1 cellular context compared by ENCODE assay signal in the genomic region with DNA sequence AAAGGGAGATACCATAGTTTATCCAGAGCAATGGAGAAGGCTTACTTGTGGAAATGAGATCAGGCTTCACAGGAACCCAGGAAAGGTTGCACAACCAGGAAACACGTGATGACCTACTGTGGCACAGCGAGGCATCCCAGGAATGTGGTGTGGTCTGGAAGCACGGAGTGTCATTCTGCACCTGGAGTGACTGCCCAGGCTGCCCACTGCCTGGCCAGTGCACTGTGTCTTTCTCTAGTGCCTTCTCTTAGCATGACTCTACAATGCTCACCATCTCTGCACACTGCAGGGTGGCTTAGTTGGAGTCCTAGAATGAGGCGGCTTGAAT.
A peak's percentile ranks its signal among the peaks of the same experiment; 100 is the strongest.
TF ChIP-seq lines count a peak whose summit lies in the region.

No MANE protein-coding gene starts in this region.

TF ChIP-seq in H1, 55 proteins besides CTCF, POLR2A, EP300 and RAD21 (continued from another document):
- TF ChIP-seq, protein P1, sequence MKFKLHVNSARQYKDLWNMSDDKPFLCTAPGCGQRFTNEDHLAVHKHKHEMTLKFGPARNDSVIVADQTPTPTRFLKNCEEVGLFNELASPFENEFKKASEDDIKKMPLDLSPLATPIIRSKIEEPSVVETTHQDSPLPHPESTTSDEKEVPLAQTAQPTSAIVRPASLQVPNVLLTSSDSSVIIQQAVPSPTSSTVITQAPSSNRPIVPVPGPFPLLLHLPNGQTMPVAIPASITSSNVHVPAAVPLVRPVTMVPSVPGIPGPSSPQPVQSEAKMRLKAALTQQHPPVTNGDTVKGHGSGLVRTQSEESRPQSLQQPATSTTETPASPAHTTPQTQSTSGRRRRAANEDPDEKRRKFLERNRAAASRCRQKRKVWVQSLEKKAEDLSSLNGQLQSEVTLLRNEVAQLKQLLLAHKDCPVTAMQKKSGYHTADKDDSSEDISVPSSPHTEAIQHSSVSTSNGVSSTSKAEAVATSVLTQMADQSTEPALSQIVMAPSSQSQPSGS (IDR thresholded peaks at IDR 0.05; ENCODE audit: low read length): no peak
- TF ChIP-seq SAP30 (IDR thresholded peaks at IDR 0.05; ENCODE audit: insufficient read depth, insufficient replicate concordance, low read length) (no peak), SP4 (IDR thresholded peaks at IDR 0.05; ENCODE audit: low read length) (no peak), ZNF274 (IDR thresholded peaks at IDR 0.05; ENCODE audit: borderline replicate concordance, extremely low read depth, low read length) (no peak), SP1 (IDR thresholded peaks at IDR 0.05; ENCODE audit: low read depth, low read length) (no peak), TAF1 (IDR thresholded peaks at IDR 0.05; ENCODE audit: low read depth, low read length) (no peak), CREB1 (IDR thresholded peaks at IDR 0.05) (no peak), KDM4A (IDR thresholded peaks at IDR 0.05; ENCODE audit: low read depth, low read length, severe bottlenecking) (no peak), SUZ12 (IDR thresholded peaks at IDR 0.05; ENCODE audit: low read length) (no peak), NRF1 (IDR thresholded peaks at IDR 0.05; ENCODE audit: low read depth, low read length) (no peak), GTF2F1 (IDR thresholded peaks at IDR 0.05; ENCODE audit: borderline replicate concordance, low read depth, low read length) (no peak), TAF7 (optimal IDR thresholded peaks at IDR 0.05; ENCODE audit: borderline replicate concordance, low read depth, low read length) (no peak), CTBP2 (IDR thresholded peaks at IDR 0.05; ENCODE audit: borderline replicate concordance, insufficient read depth, insufficient read length, low read length) (no peak), PHF8 (conservative IDR thresholded peaks at IDR 0.05; ENCODE audit: low read depth, low read length) (no peak), RXRA (IDR thresholded peaks at IDR 0.05; ENCODE audit: insufficient read depth, low read depth, low read length) (no peak), TEAD4 (IDR thresholded peaks at IDR 0.05; ENCODE audit: low read depth, low read length) (peak; percentile 99), SIRT6 (IDR thresholded peaks at IDR 0.05; ENCODE audit: low read length) (no peak), POU5F1 (IDR thresholded peaks at IDR 0.05; ENCODE audit: low read depth, low read length) (no peak), ASH2L (IDR thresholded peaks at IDR 0.05; ENCODE audit: low read length) (no peak), SIX5 (IDR thresholded peaks at IDR 0.05; ENCODE audit: low read depth, low read length) (no peak), RBBP5 (IDR thresholded peaks at IDR 0.05; ENCODE audit: borderline replicate concordance, low read depth, low read length) (no peak)
- TF ChIP-seq, protein P2, sequence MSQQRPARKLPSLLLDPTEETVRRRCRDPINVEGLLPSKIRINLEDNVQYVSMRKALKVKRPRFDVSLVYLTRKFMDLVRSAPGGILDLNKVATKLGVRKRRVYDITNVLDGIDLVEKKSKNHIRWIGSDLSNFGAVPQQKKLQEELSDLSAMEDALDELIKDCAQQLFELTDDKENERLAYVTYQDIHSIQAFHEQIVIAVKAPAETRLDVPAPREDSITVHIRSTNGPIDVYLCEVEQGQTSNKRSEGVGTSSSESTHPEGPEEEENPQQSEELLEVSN (IDR thresholded peaks at IDR 0.05): no peak
- TF ChIP-seq, protein P3, sequence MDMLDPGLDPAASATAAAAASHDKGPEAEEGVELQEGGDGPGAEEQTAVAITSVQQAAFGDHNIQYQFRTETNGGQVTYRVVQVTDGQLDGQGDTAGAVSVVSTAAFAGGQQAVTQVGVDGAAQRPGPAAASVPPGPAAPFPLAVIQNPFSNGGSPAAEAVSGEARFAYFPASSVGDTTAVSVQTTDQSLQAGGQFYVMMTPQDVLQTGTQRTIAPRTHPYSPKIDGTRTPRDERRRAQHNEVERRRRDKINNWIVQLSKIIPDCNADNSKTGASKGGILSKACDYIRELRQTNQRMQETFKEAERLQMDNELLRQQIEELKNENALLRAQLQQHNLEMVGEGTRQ (IDR thresholded peaks at IDR 0.05; ENCODE audit: low read length): peak; percentile 55; the same call in 1 of the 2 replicates
- TF ChIP-seq, protein P4, sequence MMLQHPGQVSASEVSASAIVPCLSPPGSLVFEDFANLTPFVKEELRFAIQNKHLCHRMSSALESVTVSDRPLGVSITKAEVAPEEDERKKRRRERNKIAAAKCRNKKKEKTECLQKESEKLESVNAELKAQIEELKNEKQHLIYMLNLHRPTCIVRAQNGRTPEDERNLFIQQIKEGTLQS (IDR thresholded peaks at IDR 0.05; ENCODE audit: insufficient read depth, low read depth, low read length): no peak
- TF ChIP-seq, protein P5, sequence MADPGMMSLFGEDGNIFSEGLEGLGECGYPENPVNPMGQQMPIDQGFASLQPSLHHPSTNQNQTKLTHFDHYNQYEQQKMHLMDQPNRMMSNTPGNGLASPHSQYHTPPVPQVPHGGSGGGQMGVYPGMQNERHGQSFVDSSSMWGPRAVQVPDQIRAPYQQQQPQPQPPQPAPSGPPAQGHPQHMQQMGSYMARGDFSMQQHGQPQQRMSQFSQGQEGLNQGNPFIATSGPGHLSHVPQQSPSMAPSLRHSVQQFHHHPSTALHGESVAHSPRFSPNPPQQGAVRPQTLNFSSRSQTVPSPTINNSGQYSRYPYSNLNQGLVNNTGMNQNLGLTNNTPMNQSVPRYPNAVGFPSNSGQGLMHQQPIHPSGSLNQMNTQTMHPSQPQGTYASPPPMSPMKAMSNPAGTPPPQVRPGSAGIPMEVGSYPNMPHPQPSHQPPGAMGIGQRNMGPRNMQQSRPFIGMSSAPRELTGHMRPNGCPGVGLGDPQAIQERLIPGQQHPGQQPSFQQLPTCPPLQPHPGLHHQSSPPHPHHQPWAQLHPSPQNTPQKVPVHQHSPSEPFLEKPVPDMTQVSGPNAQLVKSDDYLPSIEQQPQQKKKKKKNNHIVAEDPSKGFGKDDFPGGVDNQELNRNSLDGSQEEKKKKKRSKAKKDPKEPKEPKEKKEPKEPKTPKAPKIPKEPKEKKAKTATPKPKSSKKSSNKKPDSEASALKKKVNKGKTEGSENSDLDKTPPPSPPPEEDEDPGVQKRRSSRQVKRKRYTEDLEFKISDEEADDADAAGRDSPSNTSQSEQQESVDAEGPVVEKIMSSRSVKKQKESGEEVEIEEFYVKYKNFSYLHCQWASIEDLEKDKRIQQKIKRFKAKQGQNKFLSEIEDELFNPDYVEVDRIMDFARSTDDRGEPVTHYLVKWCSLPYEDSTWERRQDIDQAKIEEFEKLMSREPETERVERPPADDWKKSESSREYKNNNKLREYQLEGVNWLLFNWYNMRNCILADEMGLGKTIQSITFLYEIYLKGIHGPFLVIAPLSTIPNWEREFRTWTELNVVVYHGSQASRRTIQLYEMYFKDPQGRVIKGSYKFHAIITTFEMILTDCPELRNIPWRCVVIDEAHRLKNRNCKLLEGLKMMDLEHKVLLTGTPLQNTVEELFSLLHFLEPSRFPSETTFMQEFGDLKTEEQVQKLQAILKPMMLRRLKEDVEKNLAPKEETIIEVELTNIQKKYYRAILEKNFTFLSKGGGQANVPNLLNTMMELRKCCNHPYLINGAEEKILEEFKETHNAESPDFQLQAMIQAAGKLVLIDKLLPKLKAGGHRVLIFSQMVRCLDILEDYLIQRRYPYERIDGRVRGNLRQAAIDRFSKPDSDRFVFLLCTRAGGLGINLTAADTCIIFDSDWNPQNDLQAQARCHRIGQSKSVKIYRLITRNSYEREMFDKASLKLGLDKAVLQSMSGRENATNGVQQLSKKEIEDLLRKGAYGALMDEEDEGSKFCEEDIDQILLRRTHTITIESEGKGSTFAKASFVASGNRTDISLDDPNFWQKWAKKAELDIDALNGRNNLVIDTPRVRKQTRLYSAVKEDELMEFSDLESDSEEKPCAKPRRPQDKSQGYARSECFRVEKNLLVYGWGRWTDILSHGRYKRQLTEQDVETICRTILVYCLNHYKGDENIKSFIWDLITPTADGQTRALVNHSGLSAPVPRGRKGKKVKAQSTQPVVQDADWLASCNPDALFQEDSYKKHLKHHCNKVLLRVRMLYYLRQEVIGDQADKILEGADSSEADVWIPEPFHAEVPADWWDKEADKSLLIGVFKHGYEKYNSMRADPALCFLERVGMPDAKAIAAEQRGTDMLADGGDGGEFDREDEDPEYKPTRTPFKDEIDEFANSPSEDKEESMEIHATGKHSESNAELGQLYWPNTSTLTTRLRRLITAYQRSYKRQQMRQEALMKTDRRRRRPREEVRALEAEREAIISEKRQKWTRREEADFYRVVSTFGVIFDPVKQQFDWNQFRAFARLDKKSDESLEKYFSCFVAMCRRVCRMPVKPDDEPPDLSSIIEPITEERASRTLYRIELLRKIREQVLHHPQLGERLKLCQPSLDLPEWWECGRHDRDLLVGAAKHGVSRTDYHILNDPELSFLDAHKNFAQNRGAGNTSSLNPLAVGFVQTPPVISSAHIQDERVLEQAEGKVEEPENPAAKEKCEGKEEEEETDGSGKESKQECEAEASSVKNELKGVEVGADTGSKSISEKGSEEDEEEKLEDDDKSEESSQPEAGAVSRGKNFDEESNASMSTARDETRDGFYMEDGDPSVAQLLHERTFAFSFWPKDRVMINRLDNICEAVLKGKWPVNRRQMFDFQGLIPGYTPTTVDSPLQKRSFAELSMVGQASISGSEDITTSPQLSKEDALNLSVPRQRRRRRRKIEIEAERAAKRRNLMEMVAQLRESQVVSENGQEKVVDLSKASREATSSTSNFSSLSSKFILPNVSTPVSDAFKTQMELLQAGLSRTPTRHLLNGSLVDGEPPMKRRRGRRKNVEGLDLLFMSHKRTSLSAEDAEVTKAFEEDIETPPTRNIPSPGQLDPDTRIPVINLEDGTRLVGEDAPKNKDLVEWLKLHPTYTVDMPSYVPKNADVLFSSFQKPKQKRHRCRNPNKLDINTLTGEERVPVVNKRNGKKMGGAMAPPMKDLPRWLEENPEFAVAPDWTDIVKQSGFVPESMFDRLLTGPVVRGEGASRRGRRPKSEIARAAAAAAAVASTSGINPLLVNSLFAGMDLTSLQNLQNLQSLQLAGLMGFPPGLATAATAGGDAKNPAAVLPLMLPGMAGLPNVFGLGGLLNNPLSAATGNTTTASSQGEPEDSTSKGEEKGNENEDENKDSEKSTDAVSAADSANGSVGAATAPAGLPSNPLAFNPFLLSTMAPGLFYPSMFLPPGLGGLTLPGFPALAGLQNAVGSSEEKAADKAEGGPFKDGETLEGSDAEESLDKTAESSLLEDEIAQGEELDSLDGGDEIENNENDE (IDR thresholded peaks at IDR 0.05; ENCODE audit: insufficient replicate concordance, low read length): no peak
